Comparison of ENCODE assay signal across 17 cellular contexts in the genomic region with DNA sequence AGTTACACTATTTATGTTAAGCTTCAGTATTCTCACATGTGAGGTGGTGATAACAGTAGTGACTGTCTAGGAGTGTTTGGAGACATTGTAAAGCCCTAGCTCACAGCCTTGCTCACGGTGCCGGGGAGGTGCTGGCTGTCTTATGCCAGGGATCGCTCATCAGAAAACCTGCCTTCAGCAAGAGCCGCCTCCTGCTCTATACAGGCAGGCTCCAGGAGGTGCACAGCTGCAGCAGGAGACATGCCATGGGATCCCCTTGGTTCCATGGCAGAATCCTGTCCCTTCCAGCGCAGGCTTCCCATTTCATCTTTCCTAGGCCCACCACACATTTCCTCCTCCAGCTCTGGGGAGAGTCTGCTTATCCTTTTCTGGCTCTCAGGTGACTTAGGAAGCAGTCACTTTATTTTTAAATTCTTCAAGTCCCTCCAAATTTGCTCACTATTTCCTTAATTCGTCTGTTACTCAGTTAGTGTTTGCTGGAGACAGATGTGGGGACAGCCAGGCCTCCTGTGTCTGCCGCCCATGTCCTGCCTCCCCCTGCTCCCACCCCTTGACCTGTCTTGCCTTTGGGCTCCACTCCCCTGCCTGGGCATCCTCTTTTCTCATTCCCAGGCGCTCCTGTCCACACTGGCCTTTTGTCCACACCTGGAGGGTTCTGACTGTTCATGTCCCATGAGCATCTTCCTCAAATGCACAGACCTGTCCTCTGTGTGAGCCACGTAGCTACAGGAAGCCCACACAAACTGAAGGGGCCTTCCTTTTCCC.
"Had no signal": no experiment of that assay in that cellular context is flagged by ENCODE, and none has a peak within 500 bp of the region (broad histone marks: within the 10 kb centered on the region; RNA-seq: fewer than 3 reads in every experiment).

No MANE protein-coding gene starts in this region.

- H3K9me3 ChIP-seq: esophagus squamous epithelium, gastroesophageal sphincter, suprapubic skin, thyroid gland, upper lobe of left lung, uterus had no signal

- H3K27me3 ChIP-seq: esophagus squamous epithelium, gastroesophageal sphincter, hepatocyte, suprapubic skin, thyroid gland, upper lobe of left lung, uterus had no signal

- H3K27ac ChIP-seq: esophagus squamous epithelium, gastroesophageal sphincter, hepatocyte, suprapubic skin, thyroid gland, uterus had no signal

- H3K79me2 ChIP-seq: hepatocyte had no signal

- H3K27ac Mint-ChIP-seq: dendritic cell treated with granulocyte-macrophage colony-stimulating factor and Interleukin-4, amounts not matched to agents 40 ng/mL and 50 ng/mL, for 4 days; effector memory CD8-positive, alpha-beta T cell had no signal

- H2AFZ ChIP-seq: hepatocyte had no signal

- H3K27me3 Mint-ChIP-seq: dendritic cell treated with granulocyte-macrophage colony-stimulating factor and Interleukin-4, amounts not matched to agents 40 ng/mL and 50 ng/mL, for 4 days had no signal

- DNase-seq: effector memory CD8-positive, alpha-beta T cell; esophagus squamous epithelium; foreskin fibroblast; mammary epithelial cell; midbrain; nephron progenitor cell; posterior cingulate gyrus; stimulated activated CD4-positive, alpha-beta T cell treated with anti-CD3 and anti-CD28 coated beads, Interleukin-2, amount 100 ng/mL, for 48 hours; stimulated activated naive CD8-positive, alpha-beta T cell treated with anti-CD3 and anti-CD28 coated beads, Interleukin-15, Interleukin-2, amounts not matched to agents 100 U/mL and 50 U/mL, for 24 hours; thyroid gland; upper lobe of left lung; uterus had no signal

- H3K9me3 Mint-ChIP-seq: dendritic cell treated with granulocyte-macrophage colony-stimulating factor and Interleukin-4, amounts not matched to agents 40 ng/mL and 50 ng/mL, for 4 days; effector memory CD8-positive, alpha-beta T cell; nephron progenitor cell had no signal

- ATAC-seq: effector memory CD8-positive, alpha-beta T cell; gastroesophageal sphincter; stimulated activated naive CD8-positive, alpha-beta T cell treated with anti-CD3 and anti-CD28 coated beads, Interleukin-15, Interleukin-2, amounts not matched to agents 100 U/mL and 50 U/mL, for 24 hours had no signal

- H3K4me3 ChIP-seq: esophagus squamous epithelium, gastroesophageal sphincter, hepatocyte, smooth muscle cell, suprapubic skin, thyroid gland, upper lobe of left lung, uterus had no signal

- H3K36me3 ChIP-seq: esophagus squamous epithelium, gastroesophageal sphincter, suprapubic skin, thyroid gland, upper lobe of left lung, uterus had no signal

- H3K4me3 Mint-ChIP-seq: dendritic cell treated with granulocyte-macrophage colony-stimulating factor and Interleukin-4, amounts not matched to agents 40 ng/mL and 50 ng/mL, for 4 days; effector memory CD8-positive, alpha-beta T cell; nephron progenitor cell had no signal

- H3K4me2 ChIP-seq: hepatocyte, smooth muscle cell had no signal

- H3K4me1 ChIP-seq: gastroesophageal sphincter, thyroid gland, uterus had no signal
